19 cellular contexts compared by ENCODE assay signal in genomic region chr5:76379316-76379715, GRCh38. TPM values are rescaled to one million over a fixed set of nuclear protein-coding genes. Genes with fewer than 3 reads are reported as not detected.
DNase-seq lines count a peak whose midpoint lies in the region; ATAC-seq, FAIRE-seq and TF ChIP-seq lines count a peak whose summit lies in the region.
"Had no signal": no experiment of that assay in that cellular context is flagged by ENCODE, and none has a peak within 500 bp of the region (broad histone marks: within the 10 kb centered on the region; RNA-seq: fewer than 3 reads in every experiment).

No MANE protein-coding gene starts in this region.

- 0 out of 2 replicates have a peak overlapping the region, but pooled peaks have one; percentile 17 for H3K4me2 ChIP-seq in GM12878 (ENCODE audit: control insufficient read depth, insufficient read depth)

- peak overlapping the region; percentile 46 for H2AFZ ChIP-seq in GM12878 (ENCODE audit: control insufficient read depth, low read depth, low read length)

- H3K27ac Mint-ChIP-seq in activated naive CD8-positive, alpha-beta T cell = no peak overlapping the region
- no peak overlapping the region for H3K27ac Mint-ChIP-seq in activated naive CD8-positive, alpha-beta T cell treated with anti-CD3 and anti-CD28 coated beads, Interleukin-2, amount 50 U/mL, for 24 hours

- H3K9me3 ChIP-seq in GM12878 (replicated peaks; ENCODE audit: control insufficient read depth, insufficient read depth, low read length) = no peaks in the 10 kb centered on the region
- no peaks in the 10 kb centered on the region for H3K9me3 ChIP-seq in neutrophil
- H3K9me3 ChIP-seq: body of pancreas, psoas muscle, vagina had no signal

- RAD21 ChIA-PET in GM12878 (lab: Charles Lee; ENCODE audit: unreplicated experiment) = interaction anchor here (0.7 to 1.4 kb wide), 2 partner anchors 28 to 204 kb away, joined by 3 to 5 read pairs; no protein-coding TSS in a partner anchor

- in situ Hi-C loops in GM12878 (cut with MboI) = no loop called here

- H3K36me3 ChIP-seq in GM12878 (ENCODE audit: control insufficient read depth in 2 of 2, insufficient read depth in 2 of 2, low read length in 1 of 2) (no peaks in the 10 kb centered on the region), neutrophil (no peaks in the 10 kb centered on the region)
- H3K36me3 ChIP-seq: vagina had no signal

- no peaks in the 10 kb centered on the region for H4K20me1 ChIP-seq in GM12878 (ENCODE audit: control insufficient read depth, insufficient read depth)

- no peak for DNase-seq in activated naive CD8-positive, alpha-beta T cell treated with anti-CD3 and anti-CD28 coated beads, Interleukin-2, amount 50 U/mL, for 24 hours
- peak; percentile 31 for DNase-seq in M059J (ENCODE audit: low read depth)
- no peak for DNase-seq in GM12878 (ENCODE audit: low read depth, low spot score)
- DNase-seq in NCI-H446 (lab: John Stamatoyannopoulos, UW) = no peak
- DNase-seq: activated effector memory CD4-positive, alpha-beta T cell treated with anti-CD3 and anti-CD28 coated beads, Interleukin-2, amount 50 U/mL, for 16 hours; body of pancreas; left cardiac atrium; NCI-H187 treated with DMSO at 0.1 percent for 48 hours; NCI-H526; psoas muscle; stimulated activated CD4-positive, alpha-beta T cell treated with anti-CD3 and anti-CD28 coated beads, Interleukin-12 subunit alpha, Interleukin-12 subunit beta, amount 100 ng/mL, for 4 hours; stimulated activated naive CD8-positive, alpha-beta T cell treated with anti-CD3 and anti-CD28 coated beads, Interleukin-15, amount 100 ng/mL, for 72 hours had no signal

- ATAC-seq in activated naive CD8-positive, alpha-beta T cell treated with anti-CD3 and anti-CD28 coated beads, Interleukin-2, amount 50 U/mL, for 24 hours = no peak
- ATAC-seq in GM12878 = no peak
- no peak for ATAC-seq in HG03432 (IDR thresholded peaks at IDR 0.05; ENCODE audit: unreplicated experiment)
- ATAC-seq in HG02759 (IDR thresholded peaks at IDR 0.05; ENCODE audit: unreplicated experiment) = no peak
- ATAC-seq: body of pancreas; HCT116; left cardiac atrium; psoas muscle; stimulated activated naive CD8-positive, alpha-beta T cell treated with anti-CD3 and anti-CD28 coated beads, Interleukin-15, amount 100 ng/mL, for 72 hours had no signal

- H3K27me3 ChIP-seq in GM12878 (replicated peaks in 1 of 2; ENCODE audit: control insufficient read depth in 2 of 2, insufficient read depth in 2 of 2, low read length in 1 of 2) = no peaks in the 10 kb centered on the region
- H3K27me3 ChIP-seq in neutrophil = no peaks in the 10 kb centered on the region
- H3K27me3 ChIP-seq: body of pancreas, vagina had no signal

- BruUV-seq in GM12878 (replicated peaks; lab: Mats Ljungman, UMichigan) = no TSS peak

- WGBS in GM12878 (ENCODE audit: insufficient coverage, insufficient replicate concordance, low lambda C conversion rate, missing lambda C conversion rate) = 27% methylated on average over 5 of the region's 5 CpGs

- H3K27ac ChIP-seq in GM12878 (ENCODE audit: control insufficient read depth, insufficient read depth) (no peak overlapping the region), neutrophil (peak overlapping the region; percentile 25)
- H3K27ac ChIP-seq: body of pancreas, psoas muscle, vagina had no signal

- peak overlapping the region; percentile 17 for H3K4me3 Mint-ChIP-seq in activated naive CD8-positive, alpha-beta T cell
- H3K4me3 Mint-ChIP-seq in activated naive CD8-positive, alpha-beta T cell treated with anti-CD3 and anti-CD28 coated beads, Interleukin-2, amount 50 U/mL, for 24 hours = no peak overlapping the region
- H3K4me3 Mint-ChIP-seq: stimulated activated naive CD8-positive, alpha-beta T cell treated with anti-CD3 and anti-CD28 coated beads, Interleukin-15, amount 100 ng/mL, for 72 hours had no signal

- H3K4me1 ChIP-seq in GM12878 (ENCODE audit: control insufficient read depth, insufficient read depth, low read length) (no peaks in the 10 kb centered on the region; the same call in 1 of the 2 replicates), neutrophil (ENCODE audit: control insufficient read depth in 1 of 2, insufficient read depth in 1 of 2, low read depth in 1 of 2, low read length in 1 of 2) (peaks cover 0 to 4% of the 10 kb centered on the region in 2 experiments)
- H3K4me1 ChIP-seq: psoas muscle, vagina had no signal

- POLR2A ChIA-PET in GM12878 (lab: Charles Lee) = interaction anchor here (0.6 to 1.0 kb wide), 3 partner anchors 10 to 212 kb away, joined by 3 to 4 read pairs (median 3); no protein-coding TSS in a partner anchor

- no peak for TF ChIP-seq CTCF in GM12878 (IDR thresholded peaks at IDR 0.05 in 2 of 3, conservative IDR thresholded peaks at IDR 0.05 in 1 of 3; ENCODE audit: control insufficient read depth in 2 of 3, extremely low read depth in 1 of 3, insufficient read depth in 1 of 3, low read depth in 3 of 3, low read length in 3 of 3)
- TF ChIP-seq CTCF in neutrophil (IDR thresholded peaks at IDR 0.05) = no peak

- intact Hi-C loops in GM12878 (cut with micrococcal nuclease; ENCODE audit: unreplicated experiment) = no loop called here

- no peaks in the 10 kb centered on the region for H3K27me3 Mint-ChIP-seq in activated naive CD8-positive, alpha-beta T cell
- H3K27me3 Mint-ChIP-seq in activated naive CD8-positive, alpha-beta T cell treated with anti-CD3 and anti-CD28 coated beads, Interleukin-2, amount 50 U/mL, for 24 hours = no peaks in the 10 kb centered on the region
- H3K27me3 Mint-ChIP-seq: stimulated activated naive CD8-positive, alpha-beta T cell treated with anti-CD3 and anti-CD28 coated beads, Interleukin-15, amount 100 ng/mL, for 72 hours had no signal

- TF ChIP-seq EP300 in GM12878 (IDR thresholded peaks at IDR 0.05; ENCODE audit: borderline replicate concordance in 1 of 2, control insufficient read depth in 1 of 2, low read depth in 2 of 2, low read length in 2 of 2) = no peak

- H3K4me3 ChIP-seq in GM12878 (no peak overlapping the region), neutrophil (ENCODE audit: low read depth in 1 of 2, low read length in 1 of 2) (no peak overlapping the region)
- H3K4me3 ChIP-seq: body of pancreas, psoas muscle, vagina had no signal

- no peaks in the 10 kb centered on the region for H3K79me2 ChIP-seq in GM12878 (ENCODE audit: control insufficient read depth, insufficient read depth, low read length)

- CTCF ChIA-PET in GM12878 (lab: Yijun Ruan, JAX) = interaction anchor here (0.7 to 0.8 kb wide), 2 partner anchors 25 to 208 kb away, joined by 3 read pairs; no protein-coding TSS in a partner anchor

- H3K4me1 Mint-ChIP-seq in activated naive CD8-positive, alpha-beta T cell (ENCODE audit: low read depth) = peaks cover 36% of the 10 kb centered on the region
- peaks cover 25% of the 10 kb centered on the region for H3K4me1 Mint-ChIP-seq in activated naive CD8-positive, alpha-beta T cell treated with anti-CD3 and anti-CD28 coated beads, Interleukin-2, amount 50 U/mL, for 24 hours

- no peak overlapping the region for H3K9ac ChIP-seq in GM12878 (ENCODE audit: control insufficient read depth, insufficient read depth, low read length)

- FAIRE-seq in GM12878 (lab: Jason Lieb, UNC) = no peak
- FAIRE-seq: RCC 7860 had no signal

- TF ChIP-seq POLR2A in GM12878 (IDR thresholded peaks at IDR 0.05; ENCODE audit: low read depth, low read length) = no peak

- SMC1A ChIA-PET in GM12878 (lab: Charles Lee; ENCODE audit: uncharacterized antibody, unreplicated experiment) = interaction anchor here (0.7 to 1.5 kb wide), 3 partner anchors 9 to 773 kb away, joined by 3 to 6 read pairs (median 5); no protein-coding TSS in a partner anchor

- H3K36me3 Mint-ChIP-seq in activated naive CD8-positive, alpha-beta T cell = no peaks in the 10 kb centered on the region
- H3K36me3 Mint-ChIP-seq in activated naive CD8-positive, alpha-beta T cell treated with anti-CD3 and anti-CD28 coated beads, Interleukin-2, amount 50 U/mL, for 24 hours (ENCODE audit: low read depth) = no peaks in the 10 kb centered on the region

- TF ChIP-seq RAD21 in GM12878 (IDR thresholded peaks at IDR 0.05; ENCODE audit: insufficient read depth, low read depth, low read length) = no peak

- no peaks in the 10 kb centered on the region for H3K9me3 Mint-ChIP-seq in activated naive CD8-positive, alpha-beta T cell (ENCODE audit: low read depth)
- H3K9me3 Mint-ChIP-seq in activated naive CD8-positive, alpha-beta T cell treated with anti-CD3 and anti-CD28 coated beads, Interleukin-2, amount 50 U/mL, for 24 hours = no peaks in the 10 kb centered on the region
- H3K9me3 Mint-ChIP-seq: stimulated activated naive CD8-positive, alpha-beta T cell treated with anti-CD3 and anti-CD28 coated beads, Interleukin-15, amount 100 ng/mL, for 72 hours had no signal

TF ChIP-seq in GM12878, 131 proteins besides CTCF, POLR2A, EP300 and RAD21 (continues in another document):
- TF ChIP-seq TCF7 (IDR thresholded peaks at IDR 0.05; ENCODE audit: borderline replicate concordance) (no peak), HDGF (IDR thresholded peaks at IDR 0.05) (no peak)

RNA-seq across cellular contexts. Expression of gene IQGAP2, which starts 23.8 kb away (rescaled TPM):
- total RNA-seq in M059J (2014; rRNA removed; shearing (Covaris generic)) = 0.12 and 0.52 TPM in 2 replicates
- 115 and 127 TPM in 2 replicates for total RNA-seq in GM12878 (2013; cell fraction: nucleolus; rRNA removed)
- 23.6 and 29.4 TPM in 2 replicates for total RNA-seq in GM12878 (2014; rRNA removed)
- total RNA-seq in GM12878 (2014; rRNA removed; fragmentation: Illumina TruSeq; extraction: Trizol) = 41.4 and 41.9 TPM in 2 replicates
- total RNA-seq in GM12878 (2021) = 26.9 and 28.2 TPM in 2 replicates
- 11.2 TPM for polyA plus RNA-seq in GM12878 (2011; ENCODE audit: low read depth)
- polyA plus RNA-seq in GM12878 (2011; rRNA removed) = 28.8 and 41.4 TPM in 2 replicates
- polyA plus RNA-seq in GM12878 (2011; cell fraction: cytosol; rRNA removed) = 13.8 and 17.3 TPM in 2 replicates
- polyA plus RNA-seq in GM12878 (2011; cell fraction: nucleus; rRNA removed) = 23.5 and 24.0 TPM in 2 replicates
- 16.7 and 20.3 TPM in 2 replicates for polyA plus RNA-seq in GM12878 (2012)
- polyA plus RNA-seq in GM12878 (2014; fragmentation: Illumina TruSeq; extraction: Trizol) = 41.4 and 50.8 TPM in 2 replicates
- 10 to 100 TPM; 17.7 to 17.9 TPM for polyA plus RNA-seq in GM12878 (2014; fragmentation: Nextera tagmentation; extraction: Ambion mirVana)
- polyA plus RNA-seq in GM12878 (2014; rRNA removed) = 17.5 and 17.9 TPM in 2 replicates
- 10 to 100 TPM; 14.5 to 20.1 TPM for polyA plus RNA-seq in GM12878 (2016; fragmentation: Nextera tagmentation; extraction: Ambion mirVana)
- 35.3 and 36.6 TPM in 2 replicates for polyA minus RNA-seq in GM12878 (2011; rRNA and poly(A)+ RNA removed)
- 16.3 and 23.2 TPM in 2 replicates for polyA minus RNA-seq in GM12878 (2011; cell fraction: cytosol; rRNA and poly(A)+ RNA removed)
- polyA minus RNA-seq in GM12878 (2011; cell fraction: nucleus; rRNA and poly(A)+ RNA removed) = 19.8 and 27.7 TPM in 2 replicates

Comparison
In these comparisons a context has a peak if more than half of its experiments do, and no peak if none do; other contexts are left out.
1. RNA of gene IQGAP2, which starts 23.8 kb away (total RNA-seq): 23.6 to 127 TPM in GM12878; 0.12 to 0.52 TPM in M059J; every median in the first group is over 10 times any median in the second.